16 cellular contexts compared by ENCODE assay signal in the genomic region with DNA sequence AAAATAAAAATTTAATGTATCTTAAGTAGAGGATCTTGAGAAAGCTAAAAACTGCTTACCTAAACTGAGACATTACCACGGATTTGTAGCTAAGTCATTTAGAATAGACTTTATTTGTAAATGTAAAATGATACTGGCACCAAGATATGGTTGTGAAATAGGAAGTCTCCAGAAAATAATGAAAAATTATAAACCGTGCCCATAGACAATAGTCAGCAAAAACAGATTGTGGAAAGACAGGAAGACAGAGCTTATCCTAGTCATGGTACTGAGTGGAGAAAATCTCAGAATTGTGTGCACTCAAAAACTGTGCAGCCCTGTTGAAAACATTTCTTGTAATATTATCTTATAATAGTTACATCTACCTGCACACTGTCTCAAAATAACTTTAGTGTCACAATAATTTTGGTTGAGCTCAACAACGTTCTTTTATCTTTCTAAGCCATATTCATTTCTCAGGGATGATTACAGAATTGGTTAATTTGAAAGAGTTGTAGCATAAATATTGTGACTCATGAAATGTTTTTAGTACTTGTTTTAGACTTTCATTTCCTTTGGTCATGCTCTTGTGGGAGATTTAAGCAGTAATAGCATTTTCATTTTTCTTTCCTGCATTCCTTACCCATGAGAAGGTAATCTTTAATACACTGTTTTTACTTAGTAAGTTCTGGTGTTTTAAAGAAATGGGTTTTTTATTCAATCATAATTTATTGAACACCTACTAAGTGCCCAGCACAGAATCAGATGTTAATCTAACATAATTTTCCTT.
DNase-seq lines count a peak whose midpoint lies in the region; ATAC-seq and TF ChIP-seq lines count a peak whose summit lies in the region.
"Had no signal": no experiment of that assay in that cellular context is flagged by ENCODE, and none has a peak within 500 bp of the region (broad histone marks: within the 10 kb centered on the region; RNA-seq: fewer than 3 reads in every experiment).

No MANE protein-coding gene starts in this region.

- no peaks in the 10 kb centered on the region for H4K20me1 ChIP-seq in OCI-LY7 (ENCODE audit: insufficient read depth, low read length)

- in situ Hi-C loops in brain microvascular endothelial cell (cut with HindIII; ENCODE audit: low pct_ligation_motif_present, low sequenced_read_pairs) = no loop called here

- ATAC-seq in HG03039 (IDR thresholded peaks at IDR 0.05; ENCODE audit: unreplicated experiment) = no peak
- ATAC-seq: activated T-cell treated with anti-CD3 and anti-CD28 coated beads, Interleukin-2, amount 50 U/mL, for 4 hours had no signal

- DNase-seq in AG04449 (ENCODE audit: low read depth, low spot score) (peak; percentile 54), brain microvascular endothelial cell (no peak), kidney glomerular epithelial cell (lab: John Stamatoyannopoulos, UW) (peak; percentile 45), iPS-NIHi11 (ENCODE audit: low spot score) (no peak), DMS 273 treated with DMSO at 0.1 percent for 48 hours (lab: John Stamatoyannopoulos, UW) (no peak), OCI-LY7 (ENCODE audit: low spot score) (no peak)
- DNase-seq: activated T-cell treated with anti-CD3 and anti-CD28 coated beads, Interleukin-2, amount 50 U/mL, for 4 hours; caudate nucleus; foreskin melanocyte; NCI-H1105 treated with DMSO at 0.1 percent for 48 hours; NCI-H526; stimulated activated CD4-positive, alpha-beta T cell treated with anti-CD3 and anti-CD28 coated beads, Interleukin-15, amount 100 ng/mL, for 24 hours; stimulated activated CD8-positive, alpha-beta memory T cell treated with anti-CD3 and anti-CD28 coated beads, Interleukin-4, amount 100 ng/mL, for 48 hours had no signal

- 100% methylated on average over 3 of the region's 3 CpGs for WGBS in HUES64

- H3K79me2 ChIP-seq in OCI-LY7 (ENCODE audit: insufficient read depth, low read depth, low read length) = no peaks in the 10 kb centered on the region

- peak overlapping the region; percentile 87 for H3K27ac ChIP-seq in HUES64 (ENCODE audit: low read depth, low read length)
- peak overlapping the region; percentile 83 for H3K27ac ChIP-seq in brain microvascular endothelial cell
- no peak overlapping the region for H3K27ac ChIP-seq in OCI-LY7 (ENCODE audit: low read depth, low read length, poor library complexity, severe bottlenecking)
- H3K27ac ChIP-seq: HL-60 had no signal

- H2AFZ ChIP-seq in OCI-LY7 (ENCODE audit: low read length) = no peak overlapping the region

- POLR2A ChIA-PET in AG04449 (lab: Yijun Ruan, JAX) = no interaction called here
- POLR2A ChIA-PET in OCI-LY7 (lab: Charles Lee) = interaction anchor here (0.6 to 1.0 kb wide), 3 partner anchors 10 to 103 kb away, joined by 3 to 6 read pairs (median 3); no protein-coding TSS in a partner anchor

- no peak overlapping the region for H3K9ac ChIP-seq in HUES64 (ENCODE audit: low read depth, low read length)

- H3K9me3 ChIP-seq in HUES64 (ENCODE audit: insufficient read depth, low read depth, low read length) (no peaks in the 10 kb centered on the region), OCI-LY7 (ENCODE audit: low read length) (no peaks in the 10 kb centered on the region)

- H3K36me3 ChIP-seq in HUES64 (ENCODE audit: insufficient read depth, low read length) (no peaks in the 10 kb centered on the region), brain microvascular endothelial cell (replicated peaks) (no peaks in the 10 kb centered on the region), OCI-LY7 (ENCODE audit: insufficient read depth, low read length) (no peaks in the 10 kb centered on the region)

- peaks cover 57% of the 10 kb centered on the region for H3K4me1 ChIP-seq in HUES64 (ENCODE audit: insufficient read depth, low read length)
- no peaks in the 10 kb centered on the region for H3K4me1 ChIP-seq in OCI-LY7 (ENCODE audit: insufficient read depth, low read length, poor library complexity, severe bottlenecking)

- intact Hi-C loops in OCI-LY7 (cut with micrococcal nuclease; ENCODE audit: unreplicated experiment) = no loop called here

- TF ChIP-seq CTCF in AG04449 (IDR thresholded peaks at IDR 0.05; ENCODE audit: insufficient read depth, low read length, missing control alignments) = no peak
- no peak for TF ChIP-seq CTCF in brain microvascular endothelial cell (IDR thresholded peaks at IDR 0.05; ENCODE audit: low read depth, low read length, missing control alignments)
- no peak for TF ChIP-seq CTCF in OCI-LY7 (conservative IDR thresholded peaks at IDR 0.05; ENCODE audit: low read length)

- BruUV-seq in OCI-LY7 (replicated peaks; lab: Mats Ljungman, UMichigan) = no TSS peak

- H3K4me2 ChIP-seq in OCI-LY7 (ENCODE audit: low read length) = no peak overlapping the region

- no peaks in the 10 kb centered on the region for H3K9me2 ChIP-seq in OCI-LY7 (ENCODE audit: insufficient read depth, low read length)

- H3K27me3 ChIP-seq in HUES64 (ENCODE audit: insufficient read depth, low read length) = no peaks in the 10 kb centered on the region
- H3K27me3 ChIP-seq in brain microvascular endothelial cell (replicated peaks) = no peaks in the 10 kb centered on the region

- CTCF ChIA-PET in AG04449 (lab: Yijun Ruan, JAX) = interaction anchor here (0.7 to 1.0 kb wide), 2 partner anchors 14 to 89 kb away, joined by 3 read pairs; no protein-coding TSS in a partner anchor
- CTCF ChIA-PET in OCI-LY7 (lab: Charles Lee; ENCODE audit: unreplicated experiment) = no interaction called here

- H3K4me3 ChIP-seq in AG04449 (ENCODE audit: low read depth, low read length) (no peak overlapping the region), HUES64 (ENCODE audit: low read length) (no peak overlapping the region), brain microvascular endothelial cell (ENCODE audit: low read depth, low read length) (no peak overlapping the region), OCI-LY7 (ENCODE audit: low read depth, low read length, poor library complexity, severe bottlenecking) (no peak overlapping the region)

Comparison
In these comparisons a context has a peak if more than half of its experiments do, and no peak if none do; other contexts are left out.
1. DNase-seq: peak in AG04449 (single experiment) and kidney glomerular epithelial cell (single experiment); none in brain microvascular endothelial cell (single experiment), iPS-NIHi11 (single experiment), DMS 273 treated with DMSO at 0.1 percent for 48 hours (single experiment) and OCI-LY7 (single experiment).